In genomic region chr7:66627876-66628360, GRCh38 we compare ENCODE assay signal across 8 cellular contexts. TPM values are rescaled to one million over a fixed set of nuclear protein-coding genes. Genes with fewer than 3 reads are reported as not detected.
DNase-seq lines count a peak whose midpoint lies in the region; ATAC-seq and TF ChIP-seq lines count a peak whose summit lies in the region.

No MANE protein-coding gene starts in this region.

- H3K4me3 ChIP-seq in NB4 (ENCODE audit: low read depth, low read length) (peak overlapping the region; percentile 78), duodenal mucosa (ENCODE audit: low read depth in 1 of 2, low read length in 2 of 2) (peak overlapping the region; percentile 80 to 92), muscle layer of duodenum (ENCODE audit: low read depth in 1 of 2, low read length in 2 of 2) (peak overlapping the region; percentile 67 to 72)

- H3K4me1 ChIP-seq in duodenal mucosa (ENCODE audit: control insufficient read depth in 1 of 2, insufficient read depth in 2 of 2, low read length in 2 of 2) (peaks cover 13 to 15% of the 10 kb centered on the region in 2 donors), muscle layer of duodenum (ENCODE audit: control insufficient read depth in 1 of 2, insufficient read depth in 2 of 2, low read length in 2 of 2) (peaks cover 0 to 19% of the 10 kb centered on the region in 2 donors)

- H3K36me3 ChIP-seq in duodenal mucosa (ENCODE audit: control insufficient read depth in 1 of 2, insufficient read depth in 2 of 2, low read length in 2 of 2) (no peaks in the 10 kb centered on the region), muscle layer of duodenum (ENCODE audit: control insufficient read depth in 1 of 2, insufficient read depth in 2 of 2, low read length in 2 of 2) (no peaks in the 10 kb centered on the region)

- ATAC-seq in GM21723 (IDR thresholded peaks at IDR 0.05; ENCODE audit: unreplicated experiment) = peak; percentile 6

- no peak for TF ChIP-seq POLR2A in NB4 (IDR thresholded peaks at IDR 0.05; ENCODE audit: extremely low read depth, insufficient read length)

- H3K9me3 ChIP-seq in duodenal mucosa (ENCODE audit: control insufficient read depth in 1 of 2, low read length in 2 of 2) = no peaks in the 10 kb centered on the region
- H3K9me3 ChIP-seq in muscle layer of duodenum (ENCODE audit: control insufficient read depth in 1 of 2, low read length in 2 of 2) = no peaks in the 10 kb centered on the region

- H3K27ac ChIP-seq in duodenal mucosa (ENCODE audit: low read depth, low read length) = peak overlapping the region; percentile 96
- peak overlapping the region; percentile 90 for H3K27ac ChIP-seq in muscle layer of duodenum (ENCODE audit: low read length)

- DNase-seq in COLO829 (ENCODE audit: low spot score) = peak; percentile 85
- DNase-seq in NB4 (ENCODE audit: low read depth) = peak; percentile 69
- DNase-seq in NCI-H2107 (lab: John Stamatoyannopoulos, UW) = no peak
- DNase-seq in NCI-H774 (lab: John Stamatoyannopoulos, UW) = no peak
- no peak for DNase-seq in A172 (ENCODE audit: low spot score)

- no peaks in the 10 kb centered on the region for H3K27me3 ChIP-seq in duodenal mucosa (ENCODE audit: control insufficient read depth in 1 of 2, insufficient read depth in 2 of 2, low read length in 2 of 2)
- H3K27me3 ChIP-seq in muscle layer of duodenum (ENCODE audit: low read depth, low read length) = no peaks in the 10 kb centered on the region

- no peak for TF ChIP-seq CTCF in NB4 (IDR thresholded peaks at IDR 0.05; ENCODE audit: low read depth, low read length)

- peak overlapping the region; percentile 81 to 94 for H3K9ac ChIP-seq in duodenal mucosa (ENCODE audit: low read depth in 1 of 2, low read length in 2 of 2)

RNA-seq across cellular contexts. Expression of gene KCTD7, which starts 0.8 kb away (rescaled TPM):
- total RNA-seq in A172 (2014; rRNA removed; shearing (Covaris generic)) = 14.9 and 18.1 TPM in 2 replicates

Comparison
In these comparisons a context has a peak if more than half of its experiments do, and no peak if none do; other contexts are left out.
1. DNase-seq: peak in COLO829 (single experiment) and NB4 (single experiment); none in NCI-H2107 (single experiment), NCI-H774 (single experiment) and A172 (single experiment).
2. Peak in every context shown above with its lines, with median percentiles within 50 percentile points of each other: H3K4me3 ChIP-seq.